In the genomic region with DNA sequence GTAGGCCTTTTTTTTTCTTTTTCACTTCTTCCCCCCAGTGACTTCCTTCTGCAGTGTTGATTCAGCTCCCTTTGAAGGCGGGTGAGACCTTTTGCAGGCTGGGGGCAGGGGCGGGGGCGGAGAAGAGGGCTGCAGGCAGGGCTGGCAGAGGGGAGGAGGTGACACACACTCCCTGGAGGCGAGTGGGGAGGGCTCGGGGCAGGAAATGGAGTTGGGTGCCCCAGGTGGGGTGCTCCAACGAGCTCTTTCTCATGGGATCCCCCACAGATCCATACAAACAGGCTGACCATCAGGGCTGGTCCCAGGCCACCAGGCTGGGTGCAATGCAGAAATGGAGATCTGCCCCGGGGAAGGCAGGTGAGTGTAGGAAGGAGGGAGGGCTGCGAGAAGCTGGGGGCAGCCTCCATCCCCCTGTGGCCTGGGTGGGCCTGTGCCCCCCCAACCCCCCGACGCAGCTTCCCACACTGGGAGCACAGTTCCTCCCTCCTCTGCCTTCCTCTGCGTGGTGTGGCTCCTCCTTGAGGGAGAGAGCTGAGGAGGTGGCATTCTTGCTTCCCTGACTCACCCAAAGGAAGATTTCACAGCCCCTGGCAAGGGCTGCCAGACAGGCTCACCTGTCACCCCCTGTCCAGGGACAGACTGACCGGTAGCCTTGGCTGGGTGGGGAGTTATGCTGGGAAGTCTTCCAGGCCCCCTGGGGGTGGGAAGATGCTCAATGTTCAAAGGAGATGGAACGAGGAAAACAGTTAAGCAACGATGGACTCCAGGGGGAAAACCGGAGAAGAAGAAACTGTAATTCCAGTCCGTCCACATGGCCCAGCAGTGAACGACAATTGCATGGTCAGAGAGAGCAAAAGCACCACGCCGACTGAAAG, we compare ENCODE assay signal across 8 cellular contexts. TPM values are rescaled to one million over a fixed set of nuclear protein-coding genes. Genes with fewer than 3 reads are reported as not detected.
DNase-seq lines count a peak whose midpoint lies in the region; ATAC-seq, FAIRE-seq and TF ChIP-seq lines count a peak whose summit lies in the region.

No MANE protein-coding gene starts in this region.

- in situ Hi-C loops in GM13977 (cut with MboI; ENCODE audit: low pct_unique_long_range_greater_than_20kb, low sequenced_read_pairs, unreplicated experiment), result loop anchor here (10.0 to 25.0 kb wide), 2 partner anchors 133 to 416 kb away; no protein-coding TSS in a partner anchor

- FAIRE-seq in pancreas (lab: Jason Lieb, UNC), result no peak

- ATAC-seq in pancreas, result peak in 3 of 4 donors; percentile 29 to 54 (median 43)

- H3K27ac ChIP-seq in esophagus (ENCODE audit: low read depth in 2 of 2, low read length in 1 of 2), result peak overlapping the region; percentile 18 to 53
- H3K27ac ChIP-seq in pancreas, result no peak overlapping the region

- H3K4me1 ChIP-seq in esophagus (ENCODE audit: control insufficient read depth in 2 of 2, insufficient read depth in 2 of 2, low read length in 1 of 2) (peaks cover 9 to 12% of the 10 kb centered on the region in 2 donors), pancreas (peaks cover 0 to 7% (median 7%) of the 10 kb centered on the region in 3 donors)

- no peak for TF ChIP-seq POLR2A in NB4 (IDR thresholded peaks at IDR 0.05; ENCODE audit: extremely low read depth, insufficient read length)

- DNase-seq in GM13977 (ENCODE audit: low spot score) (peak; percentile 77), NB4 (ENCODE audit: low read depth) (peak; percentile 96), pancreas (peak in 2 of 6 donors; percentile 37 to 50), NCI-H1417 (lab: John Stamatoyannopoulos, UW) (no peak), HuH-7.5 (ENCODE audit: low spot score) (no peak), GOT3 (lab: John Stamatoyannopoulos, UW) (no peak)
- peak in 2 of 3 experiments; percentile 75 to 81 for DNase-seq in activated CD8-positive, alpha-beta memory T cell treated with anti-CD3 and anti-CD28 coated beads for 48 hours (ENCODE audit: low read depth in 2 of 3, low spot score in 2 of 3)

- intact Hi-C loops in pancreas (cut with DNase I), result no loop called here

- peak overlapping the region; percentile 23 for H3K4me3 ChIP-seq in NB4 (ENCODE audit: low read depth, low read length)
- H3K4me3 ChIP-seq in esophagus (ENCODE audit: low read depth in 1 of 2, low read length in 2 of 2), result peak overlapping the region in 1 of 2 donors; percentile 11
- H3K4me3 ChIP-seq in pancreas, result peak overlapping the region in 1 of 4 donors; percentile 7

- H3K36me3 ChIP-seq in esophagus (ENCODE audit: control insufficient read depth in 2 of 2, insufficient read depth in 2 of 2, low read length in 1 of 2), result no peaks in the 10 kb centered on the region
- H3K36me3 ChIP-seq in pancreas, result no peaks in the 10 kb centered on the region

- peaks cover 3 to 11% of the 10 kb centered on the region in 2 donors for H3K27me3 ChIP-seq in esophagus (ENCODE audit: control insufficient read depth in 1 of 2, insufficient read depth in 2 of 2, low read length in 2 of 2)
- peaks cover 0 to 4% (median 0%) of the 10 kb centered on the region in 4 donors for H3K27me3 ChIP-seq in pancreas

- 12 to 14% methylated on average over 18 to 19 of the region's 19 CpGs for WGBS in esophagus, 2 donors
- 5 to 8% methylated on average over 19 of the region's 19 CpGs for WGBS in pancreas, 2 donors

- TF ChIP-seq CTCF in GM13977 (IDR thresholded peaks at IDR 0.05; ENCODE audit: extremely low read depth, insufficient read depth, missing control alignments), result no peak
- TF ChIP-seq CTCF in NB4 (IDR thresholded peaks at IDR 0.05; ENCODE audit: low read depth, low read length), result no peak
- no peak for TF ChIP-seq CTCF in pancreas (IDR thresholded peaks at IDR 0.05)

- H3K9me3 ChIP-seq in esophagus (ENCODE audit: control insufficient read depth in 2 of 2, insufficient read depth in 1 of 2, low read depth in 1 of 2, low read length in 1 of 2) (no peaks in the 10 kb centered on the region), pancreas (no peaks in the 10 kb centered on the region)

RNA-seq across cellular contexts. Expression of a gene that starts 7.1 kb away (rescaled TPM):
- polyA plus RNA-seq in esophagus, result 10 to 100 TPM in 1 of 2 donors, 1 to 10 TPM in 1; 7.3 to 10.0 TPM
- 10 to 100 TPM in 3 of 6 donors, 1 to 10 TPM in 3; 1.1 to 88.0 (median 14.8) TPM for total RNA-seq in pancreas
- polyA plus RNA-seq in pancreas, result 10 to 100 TPM in 1 of 2 donors, 1 to 10 TPM in 1; 5.1 to 15.1 TPM

RNA-seq across cellular contexts. Expression of a gene that starts 12.0 kb away (rescaled TPM):
- polyA plus RNA-seq in esophagus, result 10 to 100 TPM; 12.4 to 16.1 TPM
- 10 to 100 TPM; 12.3 to 21.7 (median 14.5) TPM for total RNA-seq in pancreas
- polyA plus RNA-seq in pancreas, result 10 to 100 TPM; 10.5 to 12.4 TPM

RNA-seq across cellular contexts. Expression of a gene that starts 54.3 kb away (rescaled TPM):
- polyA plus RNA-seq in esophagus (10 to 100 TPM; 45.8 to 47.4 TPM), pancreas (10 to 100 TPM; 44.9 to 71.0 TPM)
- total RNA-seq in pancreas, result 100 to 1,000 TPM in 1 of 6 donors, 10 to 100 TPM in 5; 47.3 to 118 (median 60.6) TPM

Comparison
In these comparisons a context has a peak if more than half of its experiments do, and no peak if none do; other contexts are left out.
1. DNase-seq: peak in GM13977 (single experiment), NB4 (single experiment) and activated CD8-positive, alpha-beta memory T cell treated with anti-CD3 and anti-CD28 coated beads for 48 hours (2 of 3); none in NCI-H1417 (0 of 3), HuH-7.5 (single experiment) and GOT3 (single experiment).
2. H3K27ac ChIP-seq: peak in esophagus (2 of 2); none in pancreas (0 of 4).